ENCODE assay signal across 8 cellular contexts in the genomic region with DNA sequence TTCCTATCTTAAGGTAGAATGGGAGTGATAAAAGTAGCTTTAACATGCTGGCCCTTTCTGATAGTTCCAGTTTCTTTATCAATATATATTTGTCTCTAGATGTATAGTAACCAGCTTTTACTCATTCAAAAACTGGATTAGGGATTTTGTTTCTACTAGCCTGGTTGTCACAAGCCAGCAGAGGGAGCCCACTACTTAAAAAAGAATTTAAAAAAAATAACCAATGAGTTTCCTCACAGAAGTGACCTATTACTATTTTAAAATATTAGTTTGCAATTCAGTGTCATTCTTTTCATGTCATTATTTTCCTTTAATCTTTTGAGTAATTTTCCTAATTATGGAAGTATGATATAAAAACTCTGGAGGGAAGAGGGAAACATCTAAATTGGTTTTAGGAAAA.
DNase-seq lines count a peak whose midpoint lies in the region; ATAC-seq and TF ChIP-seq lines count a peak whose summit lies in the region.

No MANE protein-coding gene starts in this region.

- no peak for TF ChIP-seq EP300 in ovary (IDR thresholded peaks at IDR 0.05)

- no peak for TF ChIP-seq POLR2A in Peyer's patch (IDR thresholded peaks at IDR 0.05)
- no peak for TF ChIP-seq POLR2A in ovary (IDR thresholded peaks at IDR 0.05)

- no peak overlapping the region for H3K4me3 ChIP-seq in Peyer's patch
- no peak overlapping the region for H3K4me3 ChIP-seq in ovary
- H3K4me3 ChIP-seq in MG63 = no peak overlapping the region

- H3K4me1 ChIP-seq in Peyer's patch = no peaks in the 10 kb centered on the region
- no peaks in the 10 kb centered on the region for H3K4me1 ChIP-seq in ovary (ENCODE audit: insufficient read depth)

- no peaks in the 10 kb centered on the region for H3K36me3 ChIP-seq in Peyer's patch
- H3K36me3 ChIP-seq in ovary = no peaks in the 10 kb centered on the region
- no peaks in the 10 kb centered on the region; the same call in 1 of the 2 replicates for H3K36me3 ChIP-seq in MG63

- peak; percentile 20 to 68 (median 51) for DNase-seq in NCI-H1417 (lab: John Stamatoyannopoulos, UW)
- DNase-seq in NCI-H1417 treated with DMSO at 0.1 percent for 48 hours (lab: John Stamatoyannopoulos, UW) = no peak
- no peak for DNase-seq in Peyer's patch
- peak; percentile 23 for DNase-seq in epidermal melanocyte (ENCODE audit: insufficient read length, low spot score)
- DNase-seq in ovary = peak in 2 of 5 donors; percentile 8 to 33
- DNase-seq in MG63 = no peak

- H3K27me3 ChIP-seq in Peyer's patch (no peaks in the 10 kb centered on the region), ovary (no peaks in the 10 kb centered on the region), MG63 (no peaks in the 10 kb centered on the region)

- peak in 4 of 6 experiments; percentile 40 to 65 (median 62) for TF ChIP-seq CTCF in Peyer's patch (IDR thresholded peaks at IDR 0.05)
- peak; percentile 12 to 32 (median 23) for TF ChIP-seq CTCF in ovary (IDR thresholded peaks at IDR 0.05)

- no peaks in the 10 kb centered on the region for H3K9me3 ChIP-seq in Peyer's patch
- H3K9me3 ChIP-seq in ovary = no peaks in the 10 kb centered on the region
- no peaks in the 10 kb centered on the region for H3K9me3 ChIP-seq in MG63

- H3K27ac ChIP-seq in Peyer's patch (no peak overlapping the region), ovary (no peak overlapping the region)

- intact Hi-C loops in ovary (cut with DNase I) = no loop called here

- ATAC-seq in HG02885 (IDR thresholded peaks at IDR 0.05; ENCODE audit: poor library complexity, unreplicated experiment) (peak; percentile 69), GM21381 (IDR thresholded peaks at IDR 0.05; ENCODE audit: unreplicated experiment) (no peak)

Comparison
In these comparisons a context has a peak if more than half of its experiments do, and no peak if none do; other contexts are left out.
1. DNase-seq: peak in NCI-H1417 (3 of 3) and epidermal melanocyte (single experiment); none in NCI-H1417 treated with DMSO at 0.1 percent for 48 hours (single experiment), Peyer's patch (0 of 3) and MG63 (single experiment).